Comparison of ENCODE assay signal across 17 cellular contexts in genomic region chr13:31385534-31385933, GRCh38.
DNase-seq lines count a peak whose midpoint lies in the region; ATAC-seq and TF ChIP-seq lines count a peak whose summit lies in the region.
"Had no signal": no experiment of that assay in that cellular context is flagged by ENCODE, and none has a peak within 500 bp of the region (broad histone marks: within the 10 kb centered on the region; RNA-seq: fewer than 3 reads in every experiment).

No MANE protein-coding gene starts in this region.

- H3K27ac ChIP-seq in HEK293 (ENCODE audit: extremely low read depth, low read depth, low read length) (no peak overlapping the region), psoas muscle (no peak overlapping the region)
- H3K27ac ChIP-seq: A549, Peyer's patch had no signal

- no peak for TF ChIP-seq POLR2A in erythroblast (IDR thresholded peaks at IDR 0.05; ENCODE audit: low read length)

- peaks cover 2% of the 10 kb centered on the region for H3K9me3 Mint-ChIP-seq in Calu3 (ENCODE audit: low read depth, unreplicated experiment)

- WGBS in psoas muscle, 3 donors: 44 to 55% (median 45%) methylated on average over 5 of the region's 5 CpGs

- POLR2A ChIA-PET in HEK293 (lab: Yijun Ruan, JAX): no interaction called here

- H3K27me3 Mint-ChIP-seq in Calu3 (ENCODE audit: unreplicated experiment): no peaks in the 10 kb centered on the region
- H3K27me3 Mint-ChIP-seq: IgD-negative memory B cell had no signal

- BruUV-seq in Calu3 (replicated peaks; lab: Mats Ljungman, UMichigan): no TSS peak

- no peak for TF ChIP-seq CTCF in Calu3 (IDR thresholded peaks at IDR 0.05; ENCODE audit: unreplicated experiment)
- no peak for TF ChIP-seq CTCF in HEK293 (tag by site-specific recombination; IDR thresholded peaks at IDR 0.05)
- TF ChIP-seq CTCF in psoas muscle (IDR thresholded peaks at IDR 0.05): no peak

- intact Hi-C loops in Calu3 (cut with micrococcal nuclease; ENCODE audit: unreplicated experiment): no loop called here
- intact Hi-C loops in psoas muscle (cut with DNase I): no loop called here

- peak; percentile 9 for DNase-seq in Calu3
- peak; percentile 13 for DNase-seq in RPMI7951 (ENCODE audit: low read depth)
- peak; percentile 3 to 4 for DNase-seq in erythroblast (lab: John Stamatoyannopoulos, UW)
- no peak for DNase-seq in glomerular visceral epithelial cell (ENCODE audit: extremely low spot score)
- no peak for DNase-seq in psoas muscle
- no peak for DNase-seq in activated CD8-positive, alpha-beta memory T cell treated with anti-CD3 and anti-CD28 coated beads, Interleukin-2, amount 50 U/mL, for 48 hours
- DNase-seq: C1 segment of cervical spinal cord, DND-41, GDM1, NCI-H187 treated with DMSO at 0.1 percent for 48 hours, NCI-H69, Peyer's patch, Right ventricle myocardium superior had no signal

- peaks cover 9% of the 10 kb centered on the region for H3K4me1 Mint-ChIP-seq in Calu3 (ENCODE audit: low read depth, unreplicated experiment)

- H3K27me3 ChIP-seq in psoas muscle (ENCODE audit: insufficient read depth in 3 of 3, low read length in 2 of 3): no peaks in the 10 kb centered on the region
- H3K27me3 ChIP-seq: Peyer's patch had no signal

- no peaks in the 10 kb centered on the region for H3K4me1 ChIP-seq in HEK293 (ENCODE audit: control insufficient read depth, insufficient read depth, low read length)
- H3K4me1 ChIP-seq in psoas muscle: no peaks in the 10 kb centered on the region
- H3K4me1 ChIP-seq: A549, Peyer's patch had no signal

- no peak overlapping the region for H3K4me3 ChIP-seq in HEK293 (ENCODE audit: low read depth, low read length)
- no peak overlapping the region for H3K4me3 ChIP-seq in psoas muscle
- H3K4me3 ChIP-seq: A549, Peyer's patch had no signal

- no peak overlapping the region for H3K27ac Mint-ChIP-seq in Calu3 (ENCODE audit: unreplicated experiment)
- H3K27ac Mint-ChIP-seq: IgD-negative memory B cell had no signal

- H3K9me3 ChIP-seq in HEK293 (ENCODE audit: control insufficient read depth, insufficient read depth, low read depth, low read length) (no peaks in the 10 kb centered on the region), psoas muscle (no peaks in the 10 kb centered on the region)
- H3K9me3 ChIP-seq: A549, Peyer's patch had no signal

- H3K36me3 ChIP-seq in HEK293 (ENCODE audit: control insufficient read depth in 2 of 2, insufficient read depth in 1 of 2, low read length in 2 of 2): no peaks in the 10 kb centered on the region
- H3K36me3 ChIP-seq in psoas muscle (ENCODE audit: insufficient read depth in 1 of 2, low read depth in 1 of 2): no peaks in the 10 kb centered on the region
- H3K36me3 ChIP-seq: Peyer's patch had no signal

- ATAC-seq in psoas muscle: no peak
- ATAC-seq: A549, SK-N-SH treated with all-trans-retinoic acid at 6 μM for 48 hours had no signal

- no peak overlapping the region for H3K4me3 Mint-ChIP-seq in Calu3 (ENCODE audit: low read depth, unreplicated experiment)
- H3K4me3 Mint-ChIP-seq: IgD-negative memory B cell had no signal

- no peaks in the 10 kb centered on the region for H3K36me3 Mint-ChIP-seq in Calu3 (ENCODE audit: insufficient read depth, unreplicated experiment)
- H3K36me3 Mint-ChIP-seq: IgD-negative memory B cell had no signal

- CTCF ChIA-PET in Calu3 (lab: Charles Lee): no interaction called here
- CTCF ChIA-PET in HEK293 (lab: Yijun Ruan, JAX): no interaction called here

TF ChIP-seq in HEK293, 187 proteins besides CTCF, POLR2A, EP300 and RAD21:
- TF ChIP-seq ZNF830 (tag by site-specific recombination; IDR thresholded peaks at IDR 0.05; ENCODE audit: low read depth) (no peak), ZSCAN30 (tag by site-specific recombination; IDR thresholded peaks at IDR 0.05) (no peak), KLF1 (tag by site-specific recombination; IDR thresholded peaks at IDR 0.05) (peak; percentile 64), ZNF544 (tag by site-specific recombination; IDR thresholded peaks at IDR 0.05) (no peak)

Comparison
In these comparisons a context has a peak if more than half of its experiments do, and no peak if none do; other contexts are left out.
1. DNase-seq: peak in Calu3 (single experiment), RPMI7951 (single experiment) and erythroblast (2 of 2); none in glomerular visceral epithelial cell (single experiment), psoas muscle (0 of 2) and activated CD8-positive, alpha-beta memory T cell treated with anti-CD3 and anti-CD28 coated beads, Interleukin-2, amount 50 U/mL, for 48 hours (single experiment).